Comparison of ENCODE assay signal across 36 cellular contexts in genomic region chr10:81863771-81864170, GRCh38. TPM values are rescaled to one million over a fixed set of nuclear protein-coding genes. Genes with fewer than 3 reads are reported as not detected.
"Had no signal": no experiment of that assay in that cellular context is flagged by ENCODE, and none has a peak within 500 bp of the region (broad histone marks: within the 10 kb centered on the region; RNA-seq: fewer than 3 reads in every experiment).

No MANE protein-coding gene starts in this region.

- H3K4me1 ChIP-seq: ascending aorta had no signal

- H3K9me3 Mint-ChIP-seq: activated CD4-positive, alpha-beta T cell treated with anti-CD3 and anti-CD28 coated beads, Interleukin-2, amount 10 ng/mL, durations not matched to agents 7 days and 5 days; activated naive CD4-positive, alpha-beta T cell treated with anti-CD3 and anti-CD28 coated beads, Interleukin-2, amount 50 U/mL, for 24 hours; activated naive CD8-positive, alpha-beta T cell treated with anti-CD3 and anti-CD28 coated beads, Interleukin-2, amount 10 ng/mL, durations not matched to agents 7 days and 5 days; activated T-cell treated with anti-CD3 and anti-CD28 coated beads, Interleukin-2, amount 50 U/mL, for 24 hours; activated T-helper 2 cell treated with anti-CD3 and anti-CD28 coated beads, Interferon-gamma antibody, Interleukin-2, Interleukin-4, amounts not matched to agents 10 μg/mL and 5 μg/mL and 100 μg/mL, durations not matched to agents 14 hours and 24 hours and 36 hours; T-helper 1 cell treated with Interleukin-12 subunit alpha and Interleukin-12 subunit beta and Interleukin-4 antibody, amounts not matched to agents 30 μg/mL and 1 μg/mL, for 36 hours; T-helper 2 cell treated with Interferon-gamma antibody and Interleukin-4, amounts not matched to agents 5 μg/mL and 100 μg/mL, for 36 hours had no signal

- H3K9me3 ChIP-seq: ascending aorta had no signal

- H3K4me1 Mint-ChIP-seq: activated CD4-positive, alpha-beta memory T cell treated with anti-CD3 and anti-CD28 coated beads, Interleukin-2, amount 10 ng/mL, durations not matched to agents 7 days and 5 days; activated CD4-positive, alpha-beta T cell treated with anti-CD3 and anti-CD28 coated beads for 36 hours; activated CD4-positive, alpha-beta T cell treated with anti-CD3 and anti-CD28 coated beads, Interleukin-2, amount 10 ng/mL, durations not matched to agents 7 days and 5 days; activated CD8-positive, alpha-beta memory T cell treated with anti-CD3 and anti-CD28 coated beads, Interleukin-2, amount 10 ng/mL, durations not matched to agents 7 days and 5 days; activated naive CD4-positive, alpha-beta T cell treated with anti-CD3 and anti-CD28 coated beads, Interleukin-2, amount 50 U/mL, for 24 hours; activated naive CD8-positive, alpha-beta T cell treated with anti-CD3 and anti-CD28 coated beads, Interleukin-2, amount 10 ng/mL, durations not matched to agents 7 days and 5 days; activated naive CD8-positive, alpha-beta T cell treated with anti-CD3 and anti-CD28 coated beads, Interleukin-2, amount 50 U/mL, for 24 hours; brain had no signal

- H3K27me3 Mint-ChIP-seq: activated CD4-positive, alpha-beta memory T cell treated with anti-CD3 and anti-CD28 coated beads, Interleukin-2, amount 10 ng/mL, durations not matched to agents 7 days and 5 days; activated CD4-positive, alpha-beta T cell treated with anti-CD3 and anti-CD28 coated beads, Interleukin-2, amount 10 ng/mL, durations not matched to agents 7 days and 5 days; activated CD8-positive, alpha-beta memory T cell treated with anti-CD3 and anti-CD28 coated beads, Interleukin-2, amount 10 ng/mL, durations not matched to agents 7 days and 5 days; activated naive CD4-positive, alpha-beta T cell treated with anti-CD3 and anti-CD28 coated beads, Interleukin-2, amount 10 ng/mL, durations not matched to agents 7 days and 5 days; activated naive CD8-positive, alpha-beta T cell treated with anti-CD3 and anti-CD28 coated beads, Interleukin-2, amount 10 ng/mL, durations not matched to agents 7 days and 5 days; activated naive CD8-positive, alpha-beta T cell treated with anti-CD3 and anti-CD28 coated beads, Interleukin-2, amount 50 U/mL, for 24 hours; activated T-cell treated with anti-CD3 and anti-CD28 coated beads, Interleukin-2, amount 50 U/mL, for 24 hours; brain had no signal

- H3K27ac ChIP-seq: ascending aorta, VCaP had no signal

- FAIRE-seq: bronchial epithelial cell, TTC549 had no signal

- DNase-seq: activated CD4-positive, alpha-beta memory T cell treated with anti-CD3 and anti-CD28 coated beads, Interleukin-2, amount 10 ng/mL, durations not matched to agents 7 days and 5 days; activated CD4-positive, alpha-beta T cell treated with anti-CD3 and anti-CD28 coated beads for 1 hour; activated CD4-positive, alpha-beta T cell treated with anti-CD3 and anti-CD28 coated beads for 36 hours; activated CD4-positive, alpha-beta T cell treated with anti-CD3 and anti-CD28 coated beads for 48 hours; activated CD4-positive, alpha-beta T cell treated with anti-CD3 and anti-CD28 coated beads, Interleukin-2, amount 10 ng/mL, durations not matched to agents 7 days and 5 days; activated CD4-positive, alpha-beta T cell treated with anti-CD3 and anti-CD28 coated beads, Interleukin-2, amount 50 U/mL, for 48 hours; activated CD4-positive, CD25-positive, alpha-beta regulatory T cell; activated CD8-positive, alpha-beta memory T cell treated with anti-CD3 and anti-CD28 coated beads for 24 hours; activated CD8-positive, alpha-beta memory T cell treated with anti-CD3 and anti-CD28 coated beads, Interleukin-2, amount 10 ng/mL, durations not matched to agents 7 days and 5 days; activated CD8-positive, alpha-beta memory T cell treated with anti-CD3 and anti-CD28 coated beads, Interleukin-2, amount 50 U/mL, for 48 hours; activated CD8-positive, alpha-beta T cell treated with anti-CD3 and anti-CD28 coated beads, Interleukin-2, amount 10 ng/mL, durations not matched to agents 7 days and 5 days; activated effector memory CD4-positive, alpha-beta T cell treated with Interleukin-2 at 50 U/mL for 16 hours; activated gamma-delta T cell; activated naive CD4-positive, alpha-beta T cell treated with anti-CD3 and anti-CD28 coated beads, Interleukin-2, amount 10 ng/mL, durations not matched to agents 7 days and 5 days; activated naive CD4-positive, alpha-beta T cell treated with Interleukin-2 at 50 U/mL for 16 hours; activated naive CD8-positive, alpha-beta T cell treated with anti-CD3 and anti-CD28 coated beads, Interleukin-2, amount 10 ng/mL, durations not matched to agents 7 days and 5 days; activated naive CD8-positive, alpha-beta T cell treated with anti-CD3 and anti-CD28 coated beads, Interleukin-2, amount 50 U/mL, for 24 hours; activated T-cell treated with anti-CD3 and anti-CD28 coated beads, Interleukin-2, amount 50 U/mL, for 24 hours; activated T-cell treated with anti-CD3 and anti-CD28 coated beads, Interleukin-2, amount 50 U/mL, for 48 hours; amygdala; anterior cingulate cortex; central memory CD4-positive, alpha-beta T cell; T-helper 1 cell; T-helper 2 cell; T-helper 9 cell had no signal

- H3K27me3 ChIP-seq: ascending aorta had no signal

- H3K27ac Mint-ChIP-seq: activated CD4-positive, alpha-beta memory T cell treated with anti-CD3 and anti-CD28 coated beads, Interleukin-2, amount 10 ng/mL, durations not matched to agents 7 days and 5 days; activated CD4-positive, alpha-beta T cell treated with anti-CD3 and anti-CD28 coated beads for 36 hours; activated CD4-positive, alpha-beta T cell treated with anti-CD3 and anti-CD28 coated beads, Interleukin-2, amount 10 ng/mL, durations not matched to agents 7 days and 5 days; activated CD8-positive, alpha-beta memory T cell treated with anti-CD3 and anti-CD28 coated beads, Interleukin-2, amount 10 ng/mL, durations not matched to agents 7 days and 5 days; activated CD8-positive, alpha-beta T cell treated with anti-CD3 and anti-CD28 coated beads, Interleukin-2, amount 10 ng/mL, durations not matched to agents 7 days and 5 days; activated naive CD4-positive, alpha-beta T cell treated with anti-CD3 and anti-CD28 coated beads, Interleukin-2, amount 10 ng/mL, durations not matched to agents 7 days and 5 days; activated naive CD4-positive, alpha-beta T cell treated with anti-CD3 and anti-CD28 coated beads, Interleukin-2, amount 50 U/mL, for 24 hours; activated naive CD8-positive, alpha-beta T cell; activated naive CD8-positive, alpha-beta T cell treated with anti-CD3 and anti-CD28 coated beads, Interleukin-2, amount 10 ng/mL, durations not matched to agents 7 days and 5 days; activated naive CD8-positive, alpha-beta T cell treated with anti-CD3 and anti-CD28 coated beads, Interleukin-2, amount 50 U/mL, for 24 hours; activated T-cell treated with anti-CD3 and anti-CD28 coated beads, Interleukin-2, amount 50 U/mL, for 24 hours; activated T-helper 2 cell treated with anti-CD3 and anti-CD28 coated beads, Interferon-gamma antibody, Interleukin-2, Interleukin-4, amounts not matched to agents 10 μg/mL and 5 μg/mL and 100 μg/mL, durations not matched to agents 14 hours and 24 hours and 36 hours; brain; T-helper 1 cell treated with Interleukin-12 subunit alpha and Interleukin-12 subunit beta and Interleukin-4 antibody, amounts not matched to agents 30 μg/mL and 1 μg/mL, for 36 hours; T-helper 2 cell treated with Interferon-gamma antibody and Interleukin-4, amounts not matched to agents 5 μg/mL and 100 μg/mL, for 36 hours had no signal

- H3K4me3 ChIP-seq: ascending aorta had no signal

- H3K4me3 Mint-ChIP-seq: activated CD4-positive, alpha-beta memory T cell treated with anti-CD3 and anti-CD28 coated beads, Interleukin-2, amount 10 ng/mL, durations not matched to agents 7 days and 5 days; activated CD4-positive, alpha-beta T cell treated with anti-CD3 and anti-CD28 coated beads for 36 hours; activated CD4-positive, alpha-beta T cell treated with anti-CD3 and anti-CD28 coated beads, Interleukin-2, amount 10 ng/mL, durations not matched to agents 7 days and 5 days; activated CD8-positive, alpha-beta memory T cell treated with anti-CD3 and anti-CD28 coated beads, Interleukin-2, amount 10 ng/mL, durations not matched to agents 7 days and 5 days; activated CD8-positive, alpha-beta T cell treated with anti-CD3 and anti-CD28 coated beads, Interleukin-2, amount 10 ng/mL, durations not matched to agents 7 days and 5 days; activated naive CD4-positive, alpha-beta T cell treated with anti-CD3 and anti-CD28 coated beads, Interleukin-2, amount 10 ng/mL, durations not matched to agents 7 days and 5 days; activated naive CD4-positive, alpha-beta T cell treated with anti-CD3 and anti-CD28 coated beads, Interleukin-2, amount 50 U/mL, for 24 hours; activated naive CD8-positive, alpha-beta T cell; activated naive CD8-positive, alpha-beta T cell treated with anti-CD3 and anti-CD28 coated beads, Interleukin-2, amount 10 ng/mL, durations not matched to agents 7 days and 5 days; activated naive CD8-positive, alpha-beta T cell treated with anti-CD3 and anti-CD28 coated beads, Interleukin-2, amount 50 U/mL, for 24 hours; activated T-cell treated with anti-CD3 and anti-CD28 coated beads, Interleukin-2, amount 50 U/mL, for 24 hours; brain; T-helper 1 cell treated with Interleukin-12 subunit alpha and Interleukin-12 subunit beta and Interleukin-4 antibody, amounts not matched to agents 30 μg/mL and 1 μg/mL, for 36 hours; T-helper 2 cell treated with Interferon-gamma antibody and Interleukin-4, amounts not matched to agents 5 μg/mL and 100 μg/mL, for 36 hours had no signal

- ATAC-seq: activated CD4-positive, alpha-beta T cell treated with anti-CD3 and anti-CD28 coated beads for 36 hours; activated CD4-positive, CD25-positive, alpha-beta regulatory T cell treated with anti-CD3 and anti-CD28 coated beads, Interleukin-2, amount 50 U/mL, for 24 hours; activated CD8-positive, alpha-beta memory T cell treated with anti-CD3 and anti-CD28 coated beads, Interleukin-2, amount 10 ng/mL, durations not matched to agents 7 days and 5 days; activated CD8-positive, alpha-beta T cell treated with anti-CD3 and anti-CD28 coated beads, Interleukin-2, amount 10 ng/mL, durations not matched to agents 7 days and 5 days; activated naive CD8-positive, alpha-beta T cell treated with anti-CD3 and anti-CD28 coated beads, Interleukin-2, amount 50 U/mL, for 24 hours had no signal

- H3K36me3 ChIP-seq: ascending aorta had no signal

- H3K36me3 Mint-ChIP-seq: activated CD8-positive, alpha-beta memory T cell treated with anti-CD3 and anti-CD28 coated beads, Interleukin-2, amount 10 ng/mL, durations not matched to agents 7 days and 5 days; activated naive CD4-positive, alpha-beta T cell treated with anti-CD3 and anti-CD28 coated beads, Interleukin-2, amount 10 ng/mL, durations not matched to agents 7 days and 5 days; activated naive CD4-positive, alpha-beta T cell treated with anti-CD3 and anti-CD28 coated beads, Interleukin-2, amount 50 U/mL, for 24 hours; activated naive CD8-positive, alpha-beta T cell; brain had no signal

RNA-seq across cellular contexts. Expression of gene NRG3, which starts 11.2 kb away (rescaled TPM):
- total RNA-seq: activated CD4-positive, alpha-beta memory T cell treated with anti-CD3 and anti-CD28 coated beads, Interleukin-2, amount 10 ng/mL, durations not matched to agents 7 days and 5 days; activated CD4-positive, alpha-beta T cell treated with anti-CD3 and anti-CD28 coated beads for 36 hours; activated CD4-positive, alpha-beta T cell treated with anti-CD3 and anti-CD28 coated beads, Interleukin-2, amount 10 ng/mL, durations not matched to agents 7 days and 5 days; activated CD8-positive, alpha-beta memory T cell treated with anti-CD3 and anti-CD28 coated beads, Interleukin-2, amount 10 ng/mL, durations not matched to agents 7 days and 5 days; activated CD8-positive, alpha-beta T cell treated with anti-CD3 and anti-CD28 coated beads, Interleukin-2, amount 10 ng/mL, durations not matched to agents 7 days and 5 days; activated naive CD8-positive, alpha-beta T cell treated with anti-CD3 and anti-CD28 coated beads, Interleukin-2, amount 10 ng/mL, durations not matched to agents 7 days and 5 days; activated T-helper 2 cell treated with anti-CD3 and anti-CD28 coated beads, Interferon-gamma antibody, Interleukin-2, Interleukin-4, amounts not matched to agents 10 μg/mL and 5 μg/mL and 100 μg/mL, durations not matched to agents 14 hours and 24 hours and 36 hours; bronchial epithelial cell had no signal
